Comparison of ENCODE assay signal across 22 cellular contexts in genomic region chr3:113292933-113293332, GRCh38.
DNase-seq lines count a peak whose midpoint lies in the region; ATAC-seq, FAIRE-seq and TF ChIP-seq lines count a peak whose summit lies in the region.
"Had no signal": no experiment of that assay in that cellular context is flagged by ENCODE, and none has a peak within 500 bp of the region (broad histone marks: within the 10 kb centered on the region; RNA-seq: fewer than 3 reads in every experiment).

No MANE protein-coding gene starts in this region.

- no peaks in the 10 kb centered on the region for H3K36me3 ChIP-seq in K562 (ENCODE audit: control insufficient read depth, insufficient read depth, low read length)
- H3K36me3 ChIP-seq: BLaER1 had no signal

- intact Hi-C loops in activated CD4-positive, alpha-beta T cell treated with anti-CD3 and anti-CD28 coated beads for 36 hours (cut with DNase I, micrococcal nuclease), result no loop called here
- intact Hi-C loops in K562 (cut with micrococcal nuclease), result no loop called here

- H3K4me3 Mint-ChIP-seq in activated CD4-positive, alpha-beta T cell treated with anti-CD3 and anti-CD28 coated beads for 36 hours, result no peak overlapping the region
- H3K4me3 Mint-ChIP-seq: B cell; CD4-positive, CD25-positive, alpha-beta regulatory T cell; CD8-positive, alpha-beta T cell had no signal

- no peak for TF ChIP-seq POLR2A in K562 (conservative IDR thresholded peaks at IDR 0.05)

- no peak overlapping the region for H3K27ac ChIP-seq in K562 (ENCODE audit: extremely low read depth, low read depth, low read length)
- H3K27ac ChIP-seq: 22Rv1, BLaER1, C4-2B, GM23248 had no signal

- no TSS peak for BruUV-seq in K562 (replicated peaks; lab: Mats Ljungman, UMichigan)

- ATAC-seq in activated CD4-positive, alpha-beta T cell treated with anti-CD3 and anti-CD28 coated beads for 36 hours, result peak; percentile 42
- ATAC-seq in K562 (no peak), GM18861 (IDR thresholded peaks at IDR 0.05; ENCODE audit: unreplicated experiment) (no peak)
- ATAC-seq: CD8-positive, alpha-beta T cell; GM12878 had no signal

- H3K79me2 ChIP-seq in K562 (ENCODE audit: control insufficient read depth, insufficient read depth, low read length), result no peaks in the 10 kb centered on the region

- no peaks in the 10 kb centered on the region for H3K27me3 Mint-ChIP-seq in activated CD4-positive, alpha-beta T cell treated with anti-CD3 and anti-CD28 coated beads for 36 hours
- H3K27me3 Mint-ChIP-seq: B cell; CD4-positive, CD25-positive, alpha-beta regulatory T cell had no signal

- no peak overlapping the region for H3K27ac Mint-ChIP-seq in activated CD4-positive, alpha-beta T cell treated with anti-CD3 and anti-CD28 coated beads for 36 hours
- H3K27ac Mint-ChIP-seq: B cell; CD8-positive, alpha-beta T cell had no signal

- H3K4me1 Mint-ChIP-seq in activated CD4-positive, alpha-beta T cell treated with anti-CD3 and anti-CD28 coated beads for 36 hours, result no peaks in the 10 kb centered on the region
- H3K4me1 Mint-ChIP-seq: B cell; CD4-positive, CD25-positive, alpha-beta regulatory T cell had no signal

- CTCF ChIA-PET in activated CD4-positive, alpha-beta T cell treated with anti-CD3 and anti-CD28 coated beads for 36 hours (lab: Charles Lee), result interaction anchor here (1.0 to 2.1 kb wide), 5 partner anchors 13 to 159 kb away, joined by 3 to 6 read pairs (median 5); no protein-coding TSS in a partner anchor
- CTCF ChIA-PET in K562 (lab: Yijun Ruan, JAX; ENCODE audit: low intra/inter-chr PET ratio), result no interaction called here

- no peaks in the 10 kb centered on the region for H3K9me1 ChIP-seq in K562 (ENCODE audit: control insufficient read depth, insufficient read depth, low read length)

- in situ Hi-C loops in K562 (cut with MboI) (loop anchor here (25.0 kb wide), 2 partner anchors 556 to 706 kb away; no protein-coding TSS in a partner anchor), G401 (cut with HindIII; ENCODE audit: low sequenced_read_pairs) (no loop called here)

- H3K36me3 Mint-ChIP-seq in activated CD4-positive, alpha-beta T cell treated with anti-CD3 and anti-CD28 coated beads for 36 hours (ENCODE audit: low read depth), result no peaks in the 10 kb centered on the region

- H3K4me3 ChIP-seq in K562, result no peak overlapping the region
- H3K4me3 ChIP-seq: BLaER1, GM12878, GM23248 had no signal

- H3K9me3 Mint-ChIP-seq in activated CD4-positive, alpha-beta T cell treated with anti-CD3 and anti-CD28 coated beads for 36 hours (ENCODE audit: low read depth), result no peaks in the 10 kb centered on the region
- H3K9me3 Mint-ChIP-seq: CD4-positive, CD25-positive, alpha-beta regulatory T cell; CD8-positive, alpha-beta T cell had no signal

- no peaks in the 10 kb centered on the region for H4K20me1 ChIP-seq in K562 (replicated peaks; ENCODE audit: control insufficient read depth, insufficient read depth, low read length)
- H4K20me1 ChIP-seq: BLaER1 had no signal

- TF ChIP-seq CTCF in K562 (IDR thresholded peaks at IDR 0.05 in 2 of 3, conservative IDR thresholded peaks at IDR 0.05 in 1 of 3; ENCODE audit: insufficient read depth in 2 of 3, low read depth in 1 of 3, low read length in 3 of 3), result no peak

- no peaks in the 10 kb centered on the region for H3K9me3 ChIP-seq in K562 (replicated peaks; ENCODE audit: control insufficient read depth, insufficient read depth, low read depth, low read length)
- H3K9me3 ChIP-seq: BLaER1, Caco-2 had no signal

- no peak for DNase-seq in activated CD4-positive, alpha-beta T cell treated with anti-CD3 and anti-CD28 coated beads for 36 hours
- DNase-seq in activated CD4-positive, alpha-beta T cell treated with anti-CD3 and anti-CD28 coated beads for 48 hours, result no peak
- DNase-seq in GM19239 (ENCODE audit: insufficient read length, low spot score) (no peak), K562 (ENCODE audit: extremely low read depth in 1 of 4, low spot score in 3 of 4) (no peak), G401 (ENCODE audit: low spot score) (no peak)
- DNase-seq: Caco-2; CD4-positive, CD25-positive, alpha-beta regulatory T cell; CD8-positive, alpha-beta T cell; DMS153; DND-41; GDM1; GM23248; H7; HCEC 1CT had no signal

- FAIRE-seq in GM19239 (lab: Jason Lieb, UNC) (peak; percentile 28), K562 (lab: Jason Lieb, UNC) (no peak)
- FAIRE-seq: A204.1, GM12878, H1 had no signal

- TF ChIP-seq RAD21 in K562 (CRISPR knock-in tag; conservative IDR thresholded peaks at IDR 0.05 in 1 of 2, IDR thresholded peaks at IDR 0.05 in 1 of 2), result no peak

- H2AFZ ChIP-seq in K562 (ENCODE audit: low read depth, low read length), result no peak overlapping the region
- H2AFZ ChIP-seq: GM23248 had no signal

- POLR2A ChIA-PET in activated CD4-positive, alpha-beta T cell treated with anti-CD3 and anti-CD28 coated beads for 36 hours (lab: Charles Lee), result no interaction called here
- POLR2A ChIA-PET in K562 (lab: Yijun Ruan, JAX), result no interaction called here

- no peaks in the 10 kb centered on the region; a peak in 2 of 5 replicates for H3K27me3 ChIP-seq in K562 (ENCODE audit: control insufficient read depth in 2 of 2, insufficient read depth in 2 of 2, low read length in 2 of 2)
- H3K27me3 ChIP-seq: BLaER1 had no signal

- TF ChIP-seq EP300 in K562 (IDR thresholded peaks at IDR 0.05; ENCODE audit: low read length), result no peak

- no peaks in the 10 kb centered on the region for H3K4me1 ChIP-seq in K562 (replicated peaks in 1 of 2; ENCODE audit: control insufficient read depth in 2 of 2, insufficient read depth in 2 of 2, low read length in 2 of 2)
- H3K4me1 ChIP-seq: BLaER1, Caco-2 had no signal

- H3K9ac ChIP-seq in K562 (ENCODE audit: insufficient read depth in 1 of 2, low read depth in 2 of 2, low read length in 2 of 2), result no peak overlapping the region
- H3K9ac ChIP-seq: BLaER1, GM23248 had no signal

- H3K4me2 ChIP-seq in K562 (ENCODE audit: insufficient read depth, low read length), result no peak overlapping the region
- H3K4me2 ChIP-seq: BLaER1 had no signal

- WGBS in K562 (ENCODE audit: insufficient coverage, low coverage, missing lambda C conversion rate), result 0% methylated on average over 2 of the region's 2 CpGs

TF ChIP-seq in K562, 482 proteins besides CTCF, POLR2A, EP300 and RAD21:
- TF ChIP-seq TARDBP (IDR thresholded peaks at IDR 0.05), result no peak
- no peak for TF ChIP-seq GATAD2B (IDR thresholded peaks at IDR 0.05; ENCODE audit: borderline replicate concordance)
- TF ChIP-seq TFE3 (CRISPR knock-in tag; IDR thresholded peaks at IDR 0.05), result peak; percentile 21; the same call in 1 of the 2 replicates
- TF ChIP-seq UBTF (IDR thresholded peaks at IDR 0.05; ENCODE audit: borderline replicate concordance in 1 of 2, low read depth in 2 of 2, low read length in 2 of 2), result no peak
